ENCODE assay signal across 1 cellular context in the genomic region with DNA sequence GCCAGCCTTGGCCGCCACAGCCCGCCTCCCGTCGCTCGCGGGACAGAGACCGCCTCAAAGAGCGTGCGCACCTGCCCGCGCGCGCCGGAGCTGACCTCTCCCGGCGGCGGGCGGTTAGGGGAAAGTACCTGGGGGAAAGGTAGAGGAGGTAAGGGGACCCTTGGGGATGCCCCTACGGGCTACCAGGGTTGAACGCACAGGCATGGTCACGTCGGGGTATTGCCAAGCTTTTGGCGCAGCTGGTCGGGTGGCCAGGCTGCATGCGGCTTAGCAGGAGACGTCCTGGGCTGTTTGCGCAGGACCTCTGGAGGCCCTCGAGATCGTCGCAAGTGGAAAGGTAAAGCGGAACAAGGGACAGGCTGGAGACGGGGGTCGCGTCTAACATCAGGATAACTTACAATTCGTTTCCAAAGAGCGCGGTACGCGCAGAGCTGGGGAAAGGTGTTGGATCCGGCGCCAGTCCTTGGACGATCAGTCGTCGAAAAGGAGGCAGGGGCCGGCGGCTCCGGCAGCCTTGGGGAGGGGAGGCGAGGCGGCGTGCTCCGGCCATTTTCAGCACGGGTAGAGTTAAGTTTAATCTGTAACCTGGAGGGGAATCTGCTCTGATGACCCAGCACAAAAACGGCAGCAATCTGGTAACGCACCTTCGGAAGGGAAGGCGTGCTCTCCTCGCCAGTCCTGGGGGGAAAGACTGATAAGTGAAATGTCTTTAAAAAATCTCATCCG.
TF ChIP-seq lines count a peak whose summit lies in the region.

No MANE protein-coding gene starts in this region.

TF ChIP-seq in HepG2, 621 proteins besides CTCF, POLR2A, EP300 and RAD21:
- TF ChIP-seq DNMT1 (CRISPR knock-in tag; IDR thresholded peaks at IDR 0.05) (0 out of 2 replicates have a peak, but pooled peaks have one; percentile 29), HNRNPLL (IDR thresholded peaks at IDR 0.05; ENCODE audit: low read depth, low read length, poor library complexity, severe bottlenecking) (peak; percentile 26)
- TF ChIP-seq, protein P1, sequence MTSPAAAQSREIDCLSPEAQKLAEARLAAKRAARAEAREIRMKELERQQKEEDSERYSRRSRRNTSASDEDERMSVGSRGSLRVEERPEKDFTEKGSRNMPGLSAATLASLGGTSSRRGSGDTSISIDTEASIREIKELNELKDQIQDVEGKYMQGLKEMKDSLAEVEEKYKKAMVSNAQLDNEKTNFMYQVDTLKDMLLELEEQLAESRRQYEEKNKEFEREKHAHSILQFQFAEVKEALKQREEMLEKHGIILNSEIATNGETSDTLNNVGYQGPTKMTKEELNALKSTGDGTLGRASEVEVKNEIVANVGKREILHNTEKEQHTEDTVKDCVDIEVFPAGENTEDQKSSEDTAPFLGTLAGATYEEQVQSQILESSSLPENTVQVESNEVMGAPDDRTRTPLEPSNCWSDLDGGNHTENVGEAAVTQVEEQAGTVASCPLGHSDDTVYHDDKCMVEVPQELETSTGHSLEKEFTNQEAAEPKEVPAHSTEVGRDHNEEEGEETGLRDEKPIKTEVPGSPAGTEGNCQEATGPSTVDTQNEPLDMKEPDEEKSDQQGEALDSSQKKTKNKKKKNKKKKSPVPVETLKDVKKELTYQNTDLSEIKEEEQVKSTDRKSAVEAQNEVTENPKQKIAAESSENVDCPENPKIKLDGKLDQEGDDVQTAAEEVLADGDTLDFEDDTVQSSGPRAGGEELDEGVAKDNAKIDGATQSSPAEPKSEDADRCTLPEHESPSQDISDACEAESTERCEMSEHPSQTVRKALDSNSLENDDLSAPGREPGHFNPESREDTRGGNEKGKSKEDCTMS (CRISPR knock-in tag; conservative IDR thresholded peaks at IDR 0.05): no peak
